18 cellular contexts compared by ENCODE assay signal in genomic region chr19:51148571-51148970, GRCh38. TPM values are rescaled to one million over a fixed set of nuclear protein-coding genes. Genes with fewer than 3 reads are reported as not detected.
"Had no signal": no experiment of that assay in that cellular context is flagged by ENCODE, and none has a peak within 500 bp of the region (broad histone marks: within the 10 kb centered on the region; RNA-seq: fewer than 3 reads in every experiment).

No MANE protein-coding gene starts in this region.

- H3K4me3 ChIP-seq: lung, sigmoid colon, suprapubic skin had no signal

- H3K9me3 ChIP-seq: sigmoid colon, suprapubic skin had no signal

- H3K36me3 ChIP-seq: brain microvascular endothelial cell, sigmoid colon, suprapubic skin had no signal

- ATAC-seq: esophagus mucosa had no signal

- H3K27ac ChIP-seq: brain microvascular endothelial cell, sigmoid colon, suprapubic skin had no signal

- H3K4me1 ChIP-seq: sigmoid colon, suprapubic skin had no signal

- H3K27ac Mint-ChIP-seq: activated CD4-positive, alpha-beta memory T cell treated with anti-CD3 and anti-CD28 coated beads for 36 hours; activated naive CD8-positive, alpha-beta T cell treated with anti-CD3 and anti-CD28 coated beads for 36 hours; T-helper 1 cell treated with Interleukin-12 subunit alpha and Interleukin-12 subunit beta and Interleukin-4 antibody, amounts not matched to agents 30 μg/mL and 1 μg/mL, for 36 hours; type B pancreatic cell had no signal

- H3K4me1 Mint-ChIP-seq: activated naive CD8-positive, alpha-beta T cell treated with anti-CD3 and anti-CD28 coated beads for 36 hours had no signal

- DNase-seq: activated CD4-positive, alpha-beta memory T cell treated with anti-CD3 and anti-CD28 coated beads for 36 hours; activated CD4-positive, CD25-positive, alpha-beta regulatory T cell treated with anti-CD3 and anti-CD28 coated beads, Interleukin-2, amount 50 U/mL, for 72 hours; activated gamma-delta T cell; activated naive CD8-positive, alpha-beta T cell treated with anti-CD3 and anti-CD28 coated beads for 36 hours; activated T-cell treated with anti-CD3 and anti-CD28 coated beads, Interleukin-2, amount 50 U/mL, for 48 hours; brain microvascular endothelial cell; naive B cell; occipital lobe; sigmoid colon; stimulated activated CD4-positive, alpha-beta T cell treated with anti-CD3 and anti-CD28 coated beads, Interleukin-12 subunit alpha, Interleukin-12 subunit beta, amount 100 ng/mL, for 4 hours; stimulated activated naive CD4-positive, alpha-beta T cell treated with Interleukin-2 at 50 U/mL for 16 hours had no signal

- H3K27me3 Mint-ChIP-seq: activated naive CD8-positive, alpha-beta T cell treated with anti-CD3 and anti-CD28 coated beads for 36 hours had no signal

- H3K36me3 Mint-ChIP-seq: activated CD4-positive, alpha-beta memory T cell treated with anti-CD3 and anti-CD28 coated beads for 36 hours; activated naive CD8-positive, alpha-beta T cell treated with anti-CD3 and anti-CD28 coated beads for 36 hours; naive B cell; type B pancreatic cell had no signal

- H3K27me3 ChIP-seq: brain microvascular endothelial cell had no signal

- H3K4me3 Mint-ChIP-seq: activated CD4-positive, alpha-beta memory T cell treated with anti-CD3 and anti-CD28 coated beads for 36 hours; activated naive CD8-positive, alpha-beta T cell treated with anti-CD3 and anti-CD28 coated beads for 36 hours; naive B cell; T-helper 1 cell treated with Interleukin-12 subunit alpha and Interleukin-12 subunit beta and Interleukin-4 antibody, amounts not matched to agents 30 μg/mL and 1 μg/mL, for 36 hours; type B pancreatic cell had no signal

- H3K9me3 Mint-ChIP-seq: activated CD4-positive, alpha-beta memory T cell treated with anti-CD3 and anti-CD28 coated beads for 36 hours; activated naive CD8-positive, alpha-beta T cell treated with anti-CD3 and anti-CD28 coated beads for 36 hours; type B pancreatic cell had no signal

RNA-seq across cellular contexts. Expression of gene SIGLEC7, which starts 6.5 kb away (rescaled TPM):
- total RNA-seq: activated CD4-positive, alpha-beta memory T cell treated with anti-CD3 and anti-CD28 coated beads for 36 hours; activated naive CD8-positive, alpha-beta T cell treated with anti-CD3 and anti-CD28 coated beads for 36 hours; glomerular endothelial cell; pulmonary artery endothelial cell; suprapubic skin had no signal

RNA-seq across cellular contexts. Expression of gene SIGLEC9, which starts 23.9 kb away (rescaled TPM):
- total RNA-seq: glomerular endothelial cell, pulmonary artery endothelial cell had no signal
